ENCODE assay signal across 30 cellular contexts in the genomic region with DNA sequence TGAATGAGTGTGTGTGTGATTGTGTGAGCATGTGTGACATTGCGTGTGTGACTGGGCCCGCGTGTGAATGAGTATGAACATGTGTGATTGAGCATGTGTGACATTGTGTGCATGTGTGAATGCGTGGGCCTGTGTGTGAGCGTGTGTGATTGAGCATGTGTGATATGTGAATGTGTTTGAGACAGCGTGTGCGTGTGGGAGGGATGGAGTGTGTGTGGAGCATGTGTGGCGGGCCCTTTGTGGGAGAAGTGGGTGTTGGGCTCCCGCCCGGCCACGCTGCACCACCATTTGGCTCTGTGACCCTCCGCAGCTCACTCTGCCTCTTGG.
"Had no signal": no experiment of that assay in that cellular context is flagged by ENCODE, and none has a peak within 500 bp of the region (broad histone marks: within the 10 kb centered on the region; RNA-seq: fewer than 3 reads in every experiment).

No MANE protein-coding gene starts in this region.

- H3K27ac ChIP-seq: colonic mucosa, epithelial cell of prostate, gastrocnemius medialis, hepatocyte, ovary, psoas muscle, skin epidermis, spleen, thoracic aorta, tibial nerve, upper lobe of right lung, vagina had no signal

- H3K27me3 Mint-ChIP-seq: dendritic cell treated with granulocyte-macrophage colony-stimulating factor and Interleukin-4, amounts not matched to agents 40 ng/mL and 50 ng/mL, for 4 days; naive thymus-derived CD4-positive, alpha-beta T cell; stimulated activated memory B cell treated with anti-CD40 and anti-IgM and Interleukin-4, amounts not matched to agents 10 μg/mL and 1 μg/mL and 100 μg/mL, for 72 hours had no signal

- H3K4me1 ChIP-seq: colonic mucosa, upper lobe of right lung had no signal

- H3K27ac Mint-ChIP-seq: dendritic cell treated with granulocyte-macrophage colony-stimulating factor and Interleukin-4, amounts not matched to agents 40 ng/mL and 50 ng/mL, for 4 days; endodermal cell; naive thymus-derived CD4-positive, alpha-beta T cell; nephron progenitor cell; stimulated activated memory B cell treated with anti-CD40 and anti-IgM and Interleukin-4, amounts not matched to agents 10 μg/mL and 1 μg/mL and 100 μg/mL, for 72 hours had no signal

- H3K4me3 ChIP-seq: colonic mucosa, gastrocnemius medialis, hepatocyte, ovary, psoas muscle, skin epidermis, spleen, thoracic aorta, tibial nerve, upper lobe of right lung, vagina had no signal

- FAIRE-seq: kidney had no signal

- H3K9me3 Mint-ChIP-seq: dendritic cell treated with granulocyte-macrophage colony-stimulating factor and Interleukin-4, amounts not matched to agents 40 ng/mL and 50 ng/mL, for 4 days; endodermal cell; naive thymus-derived CD4-positive, alpha-beta T cell; nephron progenitor cell; stimulated activated memory B cell treated with anti-CD40 and anti-IgM and Interleukin-4, amounts not matched to agents 10 μg/mL and 1 μg/mL and 100 μg/mL, for 72 hours had no signal

- ATAC-seq: esophagus mucosa; gastrocnemius medialis; left lobe of liver; naive thymus-derived CD4-positive, alpha-beta T cell; psoas muscle; right cardiac atrium; stimulated activated memory B cell treated with anti-CD40 and anti-IgM and Interleukin-4, amounts not matched to agents 10 μg/mL and 1 μg/mL and 100 μg/mL, for 72 hours; stimulated activated naive CD8-positive, alpha-beta T cell treated with anti-CD3 and anti-CD28 coated beads, Interleukin-15, Interleukin-2, amounts not matched to agents 100 U/mL and 50 U/mL, for 24 hours; upper lobe of right lung had no signal

- H3K4me3 Mint-ChIP-seq: dendritic cell treated with granulocyte-macrophage colony-stimulating factor and Interleukin-4, amounts not matched to agents 40 ng/mL and 50 ng/mL, for 4 days; endodermal cell; naive thymus-derived CD4-positive, alpha-beta T cell; nephron progenitor cell; stimulated activated memory B cell treated with anti-CD40 and anti-IgM and Interleukin-4, amounts not matched to agents 10 μg/mL and 1 μg/mL and 100 μg/mL, for 72 hours had no signal

- DNase-seq: colonic mucosa; effector CD8-positive, alpha-beta T cell; endodermal cell; foreskin fibroblast; gastrocnemius medialis; head of caudate nucleus; kidney; mesendoderm; midbrain; naive thymus-derived CD4-positive, alpha-beta T cell; nephron progenitor cell; occipital lobe; ovary; posterior cingulate gyrus; psoas muscle; right cardiac atrium; spleen; stimulated activated CD4-positive, alpha-beta T cell treated with anti-CD3 and anti-CD28 coated beads, Interleukin-4, amount 100 ng/mL, for 4 hours; stimulated activated naive CD8-positive, alpha-beta T cell treated with anti-CD3 and anti-CD28 coated beads, Interleukin-15, Interleukin-2, amounts not matched to agents 100 U/mL and 50 U/mL, for 24 hours; upper lobe of right lung had no signal

- H2AFZ ChIP-seq: hepatocyte had no signal

- H3K36me3 Mint-ChIP-seq: naive thymus-derived CD4-positive, alpha-beta T cell had no signal

- H3K9me3 ChIP-seq: colonic mucosa, gastrocnemius medialis, ovary, psoas muscle, spleen, thoracic aorta, tibial nerve, upper lobe of right lung, vagina had no signal

- H3K4me2 ChIP-seq: hepatocyte had no signal

- H3K27me3 ChIP-seq: colonic mucosa, gastrocnemius medialis, hepatocyte, ovary, spleen, tibial nerve, upper lobe of right lung, vagina had no signal

- H3K36me3 ChIP-seq: colonic mucosa, gastrocnemius medialis, ovary, thoracic aorta, tibial nerve, upper lobe of right lung, vagina had no signal
